1 cellular context compared by ENCODE assay signal in genomic region chr9:133347985-133348762, GRCh38.
TF ChIP-seq lines count a peak whose summit lies in the region.

TSS of gene MED22 (minus strand) at chr9:133348131. CDS start at chr9:133346662, 1,469 bp downstream.
TSS of gene RPL7A (plus strand) at chr9:133348218. CDS start at chr9:133348244, 26 bp downstream.

TF ChIP-seq in HepG2, 621 proteins besides CTCF, POLR2A, EP300 and RAD21 (continued from another document and continues in another):
- TF ChIP-seq GABPA (IDR thresholded peaks at IDR 0.05; ENCODE audit: low read depth, low read length) (no peak), GABPA (CRISPR knock-in tag; IDR thresholded peaks at IDR 0.05; ENCODE audit: low read depth) (peak; percentile 80), ZNF597 (CRISPR knock-in tag; IDR thresholded peaks at IDR 0.05) (no peak), SOX6 (IDR thresholded peaks at IDR 0.05) (no peak), SOX6 (CRISPR knock-in tag; IDR thresholded peaks at IDR 0.05) (peak; percentile 46), SIN3A (IDR thresholded peaks at IDR 0.05; ENCODE audit: borderline replicate concordance, low read depth, low read length) (peak; percentile 81; the same call in 1 of the 2 replicates), ZNF367 (CRISPR knock-in tag; IDR thresholded peaks at IDR 0.05; ENCODE audit: borderline replicate concordance) (no peak), SPEN (CRISPR knock-in tag; IDR thresholded peaks at IDR 0.05; ENCODE audit: low read depth) (peak; percentile 100), CHD4 (IDR thresholded peaks at IDR 0.05; ENCODE audit: borderline replicate concordance, low read length) (no peak), SRSF1 (optimal IDR thresholded peaks at IDR 0.05; ENCODE audit: low read depth, low read length) (no peak), NR1H2 (CRISPR knock-in tag; IDR thresholded peaks at IDR 0.05; ENCODE audit: borderline replicate concordance, low read depth) (0 out of 2 replicates have a peak, but pooled peaks have one; percentile 25), TFAP4 (IDR thresholded peaks at IDR 0.05; ENCODE audit: borderline replicate concordance, low read depth) (no peak), ZFP82 (CRISPR knock-in tag; IDR thresholded peaks at IDR 0.05; ENCODE audit: borderline replicate concordance) (no peak), NR2F2 (IDR thresholded peaks at IDR 0.05; ENCODE audit: borderline replicate concordance, low read depth) (no peak), ZKSCAN5 (CRISPR knock-in tag; IDR thresholded peaks at IDR 0.05) (no peak), ZGPAT (CRISPR knock-in tag; IDR thresholded peaks at IDR 0.05) (peak; percentile 85), TOPORS (CRISPR knock-in tag; IDR thresholded peaks at IDR 0.05) (0 out of 2 replicates have a peak, but pooled peaks have one; percentile 61), SKIL (CRISPR knock-in tag; IDR thresholded peaks at IDR 0.05; ENCODE audit: borderline replicate concordance) (peak; percentile 34; the same call in 1 of the 2 replicates), ZNF747 (CRISPR knock-in tag; IDR thresholded peaks at IDR 0.05; ENCODE audit: borderline replicate concordance) (peak; percentile 79; the same call in 1 of the 2 replicates), MIXL1 (CRISPR knock-in tag; IDR thresholded peaks at IDR 0.05) (peak; percentile 33; the same call in 1 of the 2 replicates), ZNF652 (CRISPR knock-in tag; IDR thresholded peaks at IDR 0.05; ENCODE audit: borderline replicate concordance, low read depth) (no peak), PITX1 (CRISPR knock-in tag; IDR thresholded peaks at IDR 0.05) (peak; percentile 86; the same call in 1 of the 2 replicates), ZNF724P (CRISPR knock-in tag; IDR thresholded peaks at IDR 0.05; ENCODE audit: borderline replicate concordance) (0 out of 2 replicates have a peak, but pooled peaks have one; percentile 43), ZNF207 (IDR thresholded peaks at IDR 0.05; ENCODE audit: borderline replicate concordance) (no peak), BHLHE40 (IDR thresholded peaks at IDR 0.05; ENCODE audit: low read length) (0 out of 2 replicates have a peak, but pooled peaks have one; percentile 8), SCMH1 (CRISPR knock-in tag; IDR thresholded peaks at IDR 0.05; ENCODE audit: borderline replicate concordance) (no peak), HHEX (CRISPR knock-in tag; IDR thresholded peaks at IDR 0.05) (0 out of 2 replicates have a peak, but pooled peaks have one; percentile 20), HDAC2 (CRISPR knock-in tag; IDR thresholded peaks at IDR 0.05) (peak; percentile 64; the same call in 1 of the 2 replicates), ZNF614 (CRISPR knock-in tag; IDR thresholded peaks at IDR 0.05; ENCODE audit: borderline replicate concordance) (peak; percentile 71; the same call in 1 of the 2 replicates), IRF9 (CRISPR knock-in tag; IDR thresholded peaks at IDR 0.05; ENCODE audit: borderline replicate concordance) (peak; percentile 68; the same call in 1 of the 2 replicates), ZNF235 (CRISPR knock-in tag; IDR thresholded peaks at IDR 0.05; ENCODE audit: borderline replicate concordance) (peak; percentile 75), ZNF12 (CRISPR knock-in tag; IDR thresholded peaks at IDR 0.05) (no peak), HOXD1 (CRISPR knock-in tag; IDR thresholded peaks at IDR 0.05) (peak; percentile 48; the same call in 1 of the 2 replicates), CREM (IDR thresholded peaks at IDR 0.05) (peak; percentile 65), CREM (CRISPR knock-in tag; IDR thresholded peaks at IDR 0.05) (0 out of 2 replicates have a peak, but pooled peaks have one; percentile 2), PHF5A (CRISPR knock-in tag; IDR thresholded peaks at IDR 0.05; ENCODE audit: low read depth, unreplicated experiment) (no peak), TOE1 (CRISPR knock-in tag; IDR thresholded peaks at IDR 0.05) (no peak)
- TF ChIP-seq, protein P1, sequence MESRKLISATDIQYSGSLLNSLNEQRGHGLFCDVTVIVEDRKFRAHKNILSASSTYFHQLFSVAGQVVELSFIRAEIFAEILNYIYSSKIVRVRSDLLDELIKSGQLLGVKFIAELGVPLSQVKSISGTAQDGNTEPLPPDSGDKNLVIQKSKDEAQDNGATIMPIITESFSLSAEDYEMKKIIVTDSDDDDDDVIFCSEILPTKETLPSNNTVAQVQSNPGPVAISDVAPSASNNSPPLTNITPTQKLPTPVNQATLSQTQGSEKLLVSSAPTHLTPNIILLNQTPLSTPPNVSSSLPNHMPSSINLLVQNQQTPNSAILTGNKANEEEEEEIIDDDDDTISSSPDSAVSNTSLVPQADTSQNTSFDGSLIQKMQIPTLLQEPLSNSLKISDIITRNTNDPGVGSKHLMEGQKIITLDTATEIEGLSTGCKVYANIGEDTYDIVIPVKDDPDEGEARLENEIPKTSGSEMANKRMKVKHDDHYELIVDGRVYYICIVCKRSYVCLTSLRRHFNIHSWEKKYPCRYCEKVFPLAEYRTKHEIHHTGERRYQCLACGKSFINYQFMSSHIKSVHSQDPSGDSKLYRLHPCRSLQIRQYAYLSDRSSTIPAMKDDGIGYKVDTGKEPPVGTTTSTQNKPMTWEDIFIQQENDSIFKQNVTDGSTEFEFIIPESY (CRISPR knock-in tag; IDR thresholded peaks at IDR 0.05), result no peak; the same call in 1 of the 2 replicates
- TF ChIP-seq, protein P2, sequence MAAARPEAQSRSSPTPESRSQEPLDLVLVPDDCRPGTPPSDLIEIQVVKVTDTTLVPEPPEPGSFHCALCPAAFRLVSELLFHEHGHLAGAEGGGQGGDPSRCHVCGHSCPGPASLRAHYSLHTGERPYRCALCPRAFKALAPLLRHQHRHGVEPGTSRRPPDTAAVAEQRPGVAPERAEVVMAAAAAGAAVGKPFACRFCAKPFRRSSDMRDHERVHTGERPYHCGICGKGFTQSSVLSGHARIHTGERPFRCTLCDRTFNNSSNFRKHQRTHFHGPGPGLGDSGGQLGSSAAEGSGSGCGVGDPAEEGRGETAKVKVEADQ (CRISPR knock-in tag; IDR thresholded peaks at IDR 0.05; ENCODE audit: borderline replicate concordance), result peak; percentile 54; the same call in 1 of the 2 replicates
- TF ChIP-seq, protein P3, sequence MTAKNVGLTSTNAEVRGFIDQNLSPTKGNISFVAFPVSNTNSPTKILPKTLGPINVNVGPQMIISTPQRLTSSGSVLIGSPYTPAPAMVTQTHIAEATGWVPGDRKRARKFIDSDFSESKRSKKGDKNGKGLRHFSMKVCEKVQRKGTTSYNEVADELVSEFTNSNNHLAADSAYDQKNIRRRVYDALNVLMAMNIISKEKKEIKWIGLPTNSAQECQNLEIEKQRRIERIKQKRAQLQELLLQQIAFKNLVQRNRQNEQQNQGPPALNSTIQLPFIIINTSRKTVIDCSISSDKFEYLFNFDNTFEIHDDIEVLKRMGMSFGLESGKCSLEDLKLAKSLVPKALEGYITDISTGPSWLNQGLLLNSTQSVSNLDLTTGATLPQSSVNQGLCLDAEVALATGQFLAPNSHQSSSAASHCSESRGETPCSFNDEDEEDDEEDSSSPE (CRISPR knock-in tag; IDR thresholded peaks at IDR 0.05), result peak; percentile 71; the same call in 1 of the 2 replicates
- TF ChIP-seq, protein P4, sequence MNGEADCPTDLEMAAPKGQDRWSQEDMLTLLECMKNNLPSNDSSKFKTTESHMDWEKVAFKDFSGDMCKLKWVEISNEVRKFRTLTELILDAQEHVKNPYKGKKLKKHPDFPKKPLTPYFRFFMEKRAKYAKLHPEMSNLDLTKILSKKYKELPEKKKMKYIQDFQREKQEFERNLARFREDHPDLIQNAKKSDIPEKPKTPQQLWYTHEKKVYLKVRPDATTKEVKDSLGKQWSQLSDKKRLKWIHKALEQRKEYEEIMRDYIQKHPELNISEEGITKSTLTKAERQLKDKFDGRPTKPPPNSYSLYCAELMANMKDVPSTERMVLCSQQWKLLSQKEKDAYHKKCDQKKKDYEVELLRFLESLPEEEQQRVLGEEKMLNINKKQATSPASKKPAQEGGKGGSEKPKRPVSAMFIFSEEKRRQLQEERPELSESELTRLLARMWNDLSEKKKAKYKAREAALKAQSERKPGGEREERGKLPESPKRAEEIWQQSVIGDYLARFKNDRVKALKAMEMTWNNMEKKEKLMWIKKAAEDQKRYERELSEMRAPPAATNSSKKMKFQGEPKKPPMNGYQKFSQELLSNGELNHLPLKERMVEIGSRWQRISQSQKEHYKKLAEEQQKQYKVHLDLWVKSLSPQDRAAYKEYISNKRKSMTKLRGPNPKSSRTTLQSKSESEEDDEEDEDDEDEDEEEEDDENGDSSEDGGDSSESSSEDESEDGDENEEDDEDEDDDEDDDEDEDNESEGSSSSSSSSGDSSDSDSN (CRISPR knock-in tag; IDR thresholded peaks at IDR 0.05), result peak; percentile 60
